ENCODE assay signal across 14 cellular contexts in genomic region chr2:55026202-55026601, GRCh38. TPM values are rescaled to one million over a fixed set of nuclear protein-coding genes. Genes with fewer than 3 reads are reported as not detected.
A peak's percentile ranks its signal among the peaks of the same experiment; 100 is the strongest.
DNase-seq lines count a peak whose midpoint lies in the region; ATAC-seq, FAIRE-seq and TF ChIP-seq lines count a peak whose summit lies in the region.
"Had no signal": no experiment of that assay in that cellular context is flagged by ENCODE, and none has a peak within 500 bp of the region (broad histone marks: within the 10 kb centered on the region; RNA-seq: fewer than 3 reads in every experiment).

No MANE protein-coding gene starts in this region.

- H3K9ac ChIP-seq in OCI-LY1 (ENCODE audit: low read length) (no peak overlapping the region), endothelial cell of umbilical vein (replicated peaks; ENCODE audit: extremely low read depth, insufficient read depth, low read length) (no peak overlapping the region)

- WGBS in psoas muscle, 3 donors = 43 to 54% (median 51%) methylated on average over 2 of the region's 2 CpGs

- CTCF ChIA-PET in endothelial cell of umbilical vein (lab: Charles Lee) = interaction anchor here (1.0 to 2.0 kb wide), 6 partner anchors 10 to 142 kb away, joined by 3 to 10 read pairs (median 4); partner anchors contain the start of gene RTN4

- H3K27ac Mint-ChIP-seq in effector memory CD8-positive, alpha-beta T cell = peak overlapping the region in 1 of 2 donors; percentile 23
- H3K27ac Mint-ChIP-seq: stimulated activated naive CD8-positive, alpha-beta T cell treated with anti-CD3 and anti-CD28 coated beads, Interleukin-15, Interleukin-2, amounts not matched to agents 100 ng/mL and 50 ng/mL, for 24 hours had no signal

- no peak for TF ChIP-seq POLR2A in endothelial cell of umbilical vein (IDR thresholded peaks at IDR 0.05; ENCODE audit: low read depth, low read length)

- H3K36me3 Mint-ChIP-seq in effector memory CD8-positive, alpha-beta T cell (ENCODE audit: insufficient read depth) = no peaks in the 10 kb centered on the region

- peaks cover 9 to 20% of the 10 kb centered on the region in 2 donors for H3K4me1 Mint-ChIP-seq in effector memory CD8-positive, alpha-beta T cell (ENCODE audit: low read depth in 2 of 2)

- H3K4me1 ChIP-seq in OCI-LY1 (ENCODE audit: insufficient read depth, low read length, severe bottlenecking) (peaks cover 35% of the 10 kb centered on the region), endothelial cell of umbilical vein (ENCODE audit: control insufficient read depth, extremely low read depth, insufficient read depth, low read length) (peaks cover 17% of the 10 kb centered on the region), psoas muscle (peaks cover 14% of the 10 kb centered on the region)

- POLR2A ChIA-PET in endothelial cell of umbilical vein (lab: Charles Lee) = no interaction called here

- DNase-seq in endothelial cell of umbilical vein (ENCODE audit: low read depth, low spot score) (peak; percentile 22), psoas muscle (no peak)
- DNase-seq in effector memory CD8-positive, alpha-beta T cell = no peak
- DNase-seq in activated T-cell treated with anti-CD3 and anti-CD28 coated beads, Interleukin-2, amount 50 U/mL, for 48 hours = no peak
- DNase-seq: activated CD8-positive, alpha-beta memory T cell treated with anti-CD3 and anti-CD28 coated beads for 24 hours; DMS79; hippocampal formation; NCI-H1930 had no signal

- peak in 3 of 4 donors; percentile 37 to 71 (median 40) for ATAC-seq in psoas muscle
- no peak for ATAC-seq in GM19324 (IDR thresholded peaks at IDR 0.05; ENCODE audit: low FRiP score, unreplicated experiment)
- ATAC-seq in effector memory CD8-positive, alpha-beta T cell (replicated peaks) = no peak
- no peak for ATAC-seq in HG03342 (IDR thresholded peaks at IDR 0.05; ENCODE audit: unreplicated experiment)

- no peaks in the 10 kb centered on the region for H3F3A ChIP-seq in OCI-LY1 (ENCODE audit: insufficient read depth, low read length)

- H3K27me3 ChIP-seq in OCI-LY1 (ENCODE audit: insufficient read depth, low read length) (no peaks in the 10 kb centered on the region), endothelial cell of umbilical vein (ENCODE audit: control insufficient read depth in 2 of 2, insufficient read depth in 2 of 2, low read length in 2 of 2) (no peaks in the 10 kb centered on the region), psoas muscle (ENCODE audit: insufficient read depth in 3 of 3, low read length in 2 of 3) (no peaks in the 10 kb centered on the region)

- no peaks in the 10 kb centered on the region for H3K36me3 ChIP-seq in OCI-LY1 (ENCODE audit: insufficient read depth, low read length)
- H3K36me3 ChIP-seq in endothelial cell of umbilical vein (ENCODE audit: control insufficient read depth in 2 of 2, extremely low read depth in 1 of 2, insufficient read depth in 2 of 2, low read length in 2 of 2) = no peaks in the 10 kb centered on the region
- H3K36me3 ChIP-seq in psoas muscle (ENCODE audit: insufficient read depth in 1 of 2, low read depth in 1 of 2) = peaks cover 0 to 12% of the 10 kb centered on the region in 2 donors

- no peaks in the 10 kb centered on the region for H3K9me2 ChIP-seq in OCI-LY1 (ENCODE audit: low read depth, low read length)

- BruUV-seq in endothelial cell of umbilical vein (replicated peaks; lab: Mats Ljungman, UMichigan) = no TSS peak

- H2AFZ ChIP-seq in OCI-LY1 (ENCODE audit: low read length) (no peak overlapping the region), endothelial cell of umbilical vein (ENCODE audit: low read depth, low read length) (no peak overlapping the region)

- no peaks in the 10 kb centered on the region for H3K9me3 Mint-ChIP-seq in effector memory CD8-positive, alpha-beta T cell
- H3K9me3 Mint-ChIP-seq: stimulated activated naive CD8-positive, alpha-beta T cell treated with anti-CD3 and anti-CD28 coated beads, Interleukin-15, Interleukin-2, amounts not matched to agents 100 ng/mL and 50 ng/mL, for 24 hours had no signal

- no peaks in the 10 kb centered on the region for H3K9me1 ChIP-seq in endothelial cell of umbilical vein (replicated peaks; ENCODE audit: control insufficient read depth, extremely low read depth, insufficient read depth, low read length)

- H3K4me3 Mint-ChIP-seq in effector memory CD8-positive, alpha-beta T cell = no peak overlapping the region
- H3K4me3 Mint-ChIP-seq: stimulated activated naive CD8-positive, alpha-beta T cell treated with anti-CD3 and anti-CD28 coated beads, Interleukin-15, Interleukin-2, amounts not matched to agents 100 ng/mL and 50 ng/mL, for 24 hours had no signal

- no peak overlapping the region for H3K27ac ChIP-seq in OCI-LY1 (ENCODE audit: low read depth, low read length, poor library complexity, severe bottlenecking)
- no peak overlapping the region for H3K27ac ChIP-seq in endothelial cell of umbilical vein (ENCODE audit: insufficient read depth, low read depth, low read length)
- no peak overlapping the region for H3K27ac ChIP-seq in psoas muscle
- H3K27ac ChIP-seq: RWPE1 had no signal

- H3K4me2 ChIP-seq in OCI-LY1 (ENCODE audit: low read length) (peak overlapping the region; percentile 10; the same call in 1 of the 2 replicates), endothelial cell of umbilical vein (ENCODE audit: insufficient read depth, low read length) (no peak overlapping the region)

- dilution Hi-C loops in endothelial cell of umbilical vein (cut with MboI; ENCODE audit: extremely low pct_ligation_motif_present, low sequenced_read_pairs) = no loop called here

- H3K4me3 ChIP-seq in GM08714 (ENCODE audit: low read length) (peak overlapping the region; percentile 33; the same call in 1 of the 2 replicates), OCI-LY1 (ENCODE audit: low read depth, low read length, poor library complexity, severe bottlenecking) (no peak overlapping the region), endothelial cell of umbilical vein (replicated peaks in 1 of 3; ENCODE audit: insufficient read depth in 1 of 3, low read depth in 1 of 3, low read length in 3 of 3) (no peak overlapping the region), psoas muscle (no peak overlapping the region)

- TF ChIP-seq CTCF in OCI-LY1 (IDR thresholded peaks at IDR 0.05; ENCODE audit: low read length) (no peak), endothelial cell of umbilical vein (IDR thresholded peaks at IDR 0.05; ENCODE audit: extremely low read depth in 1 of 2, insufficient read depth in 1 of 2, low read depth in 1 of 2, low read length in 2 of 2) (no peak), psoas muscle (IDR thresholded peaks at IDR 0.05) (no peak)

- no peaks in the 10 kb centered on the region for H3K27me3 Mint-ChIP-seq in effector memory CD8-positive, alpha-beta T cell
- H3K27me3 Mint-ChIP-seq: stimulated activated naive CD8-positive, alpha-beta T cell treated with anti-CD3 and anti-CD28 coated beads, Interleukin-15, Interleukin-2, amounts not matched to agents 100 ng/mL and 50 ng/mL, for 24 hours had no signal

- H3K9me3 ChIP-seq in OCI-LY1 (ENCODE audit: low read length) (no peaks in the 10 kb centered on the region), endothelial cell of umbilical vein (replicated peaks; ENCODE audit: control insufficient read depth, insufficient read depth, low read length) (no peaks in the 10 kb centered on the region), psoas muscle (no peaks in the 10 kb centered on the region)

- no peak for FAIRE-seq in endothelial cell of umbilical vein (lab: Jason Lieb, UNC)

- no peaks in the 10 kb centered on the region for H4K20me1 ChIP-seq in OCI-LY1 (ENCODE audit: insufficient read depth, low read length)
- H4K20me1 ChIP-seq in endothelial cell of umbilical vein (replicated peaks; ENCODE audit: control insufficient read depth, extremely low read depth, insufficient read depth, low read length) = peaks cover 61% of the 10 kb centered on the region

- H3K79me2 ChIP-seq in OCI-LY1 (ENCODE audit: insufficient read depth, low read length) (peaks cover 36% of the 10 kb centered on the region), endothelial cell of umbilical vein (ENCODE audit: control insufficient read depth, insufficient read depth, low read length) (peaks cover 100% of the 10 kb centered on the region)

- intact Hi-C loops in endothelial cell of umbilical vein (cut with micrococcal nuclease) = no loop called here
- intact Hi-C loops in psoas muscle (cut with DNase I) = no loop called here

TF ChIP-seq in endothelial cell of umbilical vein, 7 proteins besides CTCF, POLR2A, EP300 and RAD21:
- TF ChIP-seq MAX (IDR thresholded peaks at IDR 0.05; ENCODE audit: insufficient read depth, insufficient read length) (no peak), POLR2AphosphoS5 (IDR thresholded peaks at IDR 0.05; ENCODE audit: insufficient read depth, low read depth, low read length) (no peak), FOS (IDR thresholded peaks at IDR 0.05; ENCODE audit: borderline replicate concordance, insufficient read depth, low read length) (no peak), EZH2 (IDR thresholded peaks at IDR 0.05; ENCODE audit: borderline replicate concordance, low read depth, low read length, severe bottlenecking) (no peak), MYC (IDR thresholded peaks at IDR 0.05; ENCODE audit: low read depth, low read length) (no peak), GATA2 (IDR thresholded peaks at IDR 0.05; ENCODE audit: insufficient read depth, insufficient read length, low read depth, low read length) (no peak), JUN (IDR thresholded peaks at IDR 0.05; ENCODE audit: borderline replicate concordance, insufficient read depth, insufficient read length, low read depth) (no peak)

RNA-seq across cellular contexts. Expression of gene RTN4, which starts 24.0 kb away (rescaled TPM):
- total RNA-seq in endothelial cell of umbilical vein (472 and 486 TPM in 2 replicates), psoas muscle (100 to 1,000 TPM; 235 to 394 (median 302) TPM)
- polyA plus RNA-seq in endothelial cell of umbilical vein (195 and 253 TPM in 2 replicates), psoas muscle (100 to 1,000 TPM; 168 to 542 (median 289) TPM)
- 258 and 287 TPM in 2 replicates for polyA plus RNA-seq in endothelial cell of umbilical vein (2011; cell fraction: cytosol; rRNA removed)
- 221 and 343 TPM in 2 replicates for polyA plus RNA-seq in endothelial cell of umbilical vein (2011; cell fraction: nucleus; rRNA removed)
- 512 and 627 TPM in 2 replicates for polyA plus RNA-seq in endothelial cell of umbilical vein (2012)
- polyA minus RNA-seq in endothelial cell of umbilical vein = 365 and 404 TPM in 2 replicates
- 64.9 TPM for polyA minus RNA-seq in endothelial cell of umbilical vein (2011; cell fraction: cytosol; rRNA and poly(A)+ RNA removed)
- 184 and 233 TPM in 2 replicates for polyA minus RNA-seq in endothelial cell of umbilical vein (2011; cell fraction: nucleus; rRNA and poly(A)+ RNA removed)

Comparison
In these comparisons a context has a peak if more than half of its experiments do, and no peak if none do; other contexts are left out.
1. ATAC-seq: peak in psoas muscle (3 of 4); none in GM19324 (single experiment), effector memory CD8-positive, alpha-beta T cell (single experiment) and HG03342 (single experiment).